In the genomic region with DNA sequence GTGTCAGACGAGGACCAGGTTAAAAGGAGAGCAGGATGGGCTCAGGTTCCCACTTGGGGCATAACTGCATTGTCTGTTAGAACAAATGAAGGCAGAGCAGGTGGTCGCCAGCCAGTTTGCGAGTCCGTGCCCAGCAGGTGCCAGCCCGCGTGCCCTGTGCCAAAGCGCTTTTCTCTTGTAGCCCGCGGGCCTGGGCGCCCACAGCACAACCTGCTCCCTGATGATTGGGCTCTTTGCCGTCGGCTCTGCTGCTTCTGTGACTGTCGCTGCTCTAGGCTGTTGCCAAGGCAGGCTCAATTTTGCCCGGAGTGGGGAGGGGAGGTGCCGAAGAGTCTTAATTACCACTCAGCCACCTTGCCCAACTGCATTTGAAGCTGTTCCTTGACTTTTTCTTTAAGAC, we compare ENCODE assay signal across 10 cellular contexts. TPM values are rescaled to one million over a fixed set of nuclear protein-coding genes. Genes with fewer than 3 reads are reported as not detected.
DNase-seq lines count a peak whose midpoint lies in the region; ATAC-seq and TF ChIP-seq lines count a peak whose summit lies in the region.
"Had no signal": no experiment of that assay in that cellular context is flagged by ENCODE, and none has a peak within 500 bp of the region (broad histone marks: within the 10 kb centered on the region; RNA-seq: fewer than 3 reads in every experiment).

No MANE protein-coding gene starts in this region.

- no peak for TF ChIP-seq POLR2A in body of pancreas (IDR thresholded peaks at IDR 0.05)

- in situ Hi-C loops in ACHN (cut with HindIII; ENCODE audit: low pct_ligation_motif_present, low pct_unique_long_range_greater_than_20kb, low sequenced_read_pairs): no loop called here

- H3K4me3 ChIP-seq in ACC112 (ENCODE audit: low read depth, low read length): no peak overlapping the region
- no peak overlapping the region for H3K4me3 ChIP-seq in Karpas-422 (ENCODE audit: low read length)
- H3K4me3 ChIP-seq in body of pancreas: no peak overlapping the region
- no peak overlapping the region for H3K4me3 ChIP-seq in muscle layer of duodenum (ENCODE audit: low read depth in 1 of 2, low read length in 2 of 2)

- POLR2A ChIA-PET in GM10248 (lab: Yijun Ruan, JAX): no interaction called here

- CTCF ChIA-PET in GM10248 (lab: Yijun Ruan, JAX): interaction anchor here (1.2 to 2.1 kb wide), 2 partner anchors 16 to 210 kb away, joined by 3 to 7 read pairs; no protein-coding TSS in a partner anchor

- H4K20me1 ChIP-seq in Karpas-422 (ENCODE audit: insufficient read depth, low read depth, low read length): no peaks in the 10 kb centered on the region

- peaks cover 10% of the 10 kb centered on the region; the same call in 1 of the 2 replicates for H3K36me3 ChIP-seq in ACC112 (ENCODE audit: insufficient read depth, low read length)
- no peaks in the 10 kb centered on the region for H3K36me3 ChIP-seq in Karpas-422 (ENCODE audit: insufficient read depth, low read length)
- H3K36me3 ChIP-seq in body of pancreas (replicated peaks in 1 of 2; ENCODE audit: insufficient read depth in 1 of 2, low read depth in 2 of 2): no peaks in the 10 kb centered on the region
- H3K36me3 ChIP-seq in muscle layer of duodenum (ENCODE audit: control insufficient read depth in 1 of 2, insufficient read depth in 2 of 2, low read length in 2 of 2): peaks cover 12 to 37% of the 10 kb centered on the region in 2 donors

- H3K9me2 ChIP-seq in Karpas-422 (replicated peaks; ENCODE audit: insufficient read depth, low read length): no peaks in the 10 kb centered on the region

- TF ChIP-seq CTCF in body of pancreas (IDR thresholded peaks at IDR 0.05) (no peak), GM10248 (IDR thresholded peaks at IDR 0.05; ENCODE audit: control extremely low read depth, extremely low read depth, low read depth, missing control alignments) (no peak)

- WGBS in body of pancreas, 2 donors: 94 to 97% methylated on average over 13 to 15 of the region's 15 CpGs

- ATAC-seq in body of pancreas: no peak
- ATAC-seq: Panc1 had no signal

- intact Hi-C loops in body of pancreas (cut with DNase I): no loop called here

- H3K9me3 ChIP-seq in Karpas-422 (ENCODE audit: low read length) (no peaks in the 10 kb centered on the region), body of pancreas (no peaks in the 10 kb centered on the region), muscle layer of duodenum (ENCODE audit: control insufficient read depth in 1 of 2, low read length in 2 of 2) (no peaks in the 10 kb centered on the region)

- H3K4me2 ChIP-seq in Karpas-422 (ENCODE audit: low read depth, low read length, poor library complexity, severe bottlenecking): no peak overlapping the region

- DNase-seq in Karpas-422: peak; percentile 10
- DNase-seq in body of pancreas: peak in 1 of 4 donors; percentile 38
- DNase-seq in cerebellar nuclear complex (lab: John Stamatoyannopoulos, UW): no peak
- DNase-seq in GM10248 (ENCODE audit: extremely low spot score): no peak
- DNase-seq in SIG-M5 (lab: John Stamatoyannopoulos, UW): no peak
- no peak for DNase-seq in ACHN
- DNase-seq: glutamatergic neuron had no signal

- peaks cover 45% of the 10 kb centered on the region for H3K4me1 ChIP-seq in ACC112 (ENCODE audit: control insufficient read depth, insufficient read depth, low read length, unreplicated experiment)
- no peaks in the 10 kb centered on the region for H3K4me1 ChIP-seq in Karpas-422 (ENCODE audit: low read length)
- peaks cover 42% of the 10 kb centered on the region for H3K4me1 ChIP-seq in body of pancreas
- peaks cover 21 to 24% of the 10 kb centered on the region in 2 donors for H3K4me1 ChIP-seq in muscle layer of duodenum (ENCODE audit: control insufficient read depth in 1 of 2, insufficient read depth in 2 of 2, low read length in 2 of 2)

- no peaks in the 10 kb centered on the region for H3K27me3 ChIP-seq in ACC112 (ENCODE audit: insufficient read depth, low read length)
- H3K27me3 ChIP-seq in Karpas-422 (ENCODE audit: low read length): no peaks in the 10 kb centered on the region
- H3K27me3 ChIP-seq in body of pancreas: no peaks in the 10 kb centered on the region
- H3K27me3 ChIP-seq in muscle layer of duodenum (ENCODE audit: low read depth, low read length): no peaks in the 10 kb centered on the region

- peak overlapping the region; percentile 74 for H3K27ac ChIP-seq in ACC112 (ENCODE audit: low read depth, low read length)
- H3K27ac ChIP-seq in Karpas-422 (ENCODE audit: low read length): no peak overlapping the region
- H3K27ac ChIP-seq in body of pancreas: peak overlapping the region; percentile 17 to 80 (median 60)
- peak overlapping the region; percentile 61 for H3K27ac ChIP-seq in muscle layer of duodenum (ENCODE audit: low read length)

- no peak overlapping the region for H3K9ac ChIP-seq in Karpas-422 (ENCODE audit: low read length)

- H2AFZ ChIP-seq in ACC112 (ENCODE audit: low read length, unreplicated experiment) (no peak overlapping the region), Karpas-422 (ENCODE audit: low read length) (no peak overlapping the region)

- no peaks in the 10 kb centered on the region for H3K79me2 ChIP-seq in ACC112 (ENCODE audit: control insufficient read depth, insufficient read depth, low read length, unreplicated experiment)
- no peaks in the 10 kb centered on the region for H3K79me2 ChIP-seq in Karpas-422 (ENCODE audit: low read length)

RNA-seq across cellular contexts. Expression of a gene that starts 21.1 kb away (rescaled TPM):
- total RNA-seq in Karpas-422 (2014; rRNA removed; shearing (Covaris generic); ENCODE audit: low replicate concordance): 1.8 and 3.6 TPM in 2 replicates
- 10 to 100 TPM in 1 of 2 donors, 1 to 10 TPM in 1; 8.6 to 12.2 TPM for total RNA-seq in body of pancreas

RNA-seq across cellular contexts. Expression of a gene that starts 21.1 kb away (rescaled TPM):
- total RNA-seq in Karpas-422 (2014; rRNA removed; shearing (Covaris generic); ENCODE audit: low replicate concordance): 1.3 and 4.9 TPM in 2 replicates
- 10 to 100 TPM; 10.9 to 52.7 TPM for total RNA-seq in body of pancreas
